Comparison of ENCODE assay signal across 35 cellular contexts in genomic region chr3:110126065-110126464, GRCh38.
A peak's percentile ranks its signal among the peaks of the same experiment; 100 is the strongest.
DNase-seq lines count a peak whose midpoint lies in the region; ATAC-seq and TF ChIP-seq lines count a peak whose summit lies in the region.
"Had no signal": no experiment of that assay in that cellular context is flagged by ENCODE, and none has a peak within 500 bp of the region (broad histone marks: within the 10 kb centered on the region; RNA-seq: fewer than 3 reads in every experiment).

No MANE protein-coding gene starts in this region.

- H3K27ac Mint-ChIP-seq in naive thymus-derived CD4-positive, alpha-beta T cell, result no peak overlapping the region
- H3K27ac Mint-ChIP-seq: activated naive CD8-positive, alpha-beta T cell treated with anti-CD3 and anti-CD28 coated beads, Interleukin-2, amount 50 U/mL, for 24 hours; CD4-positive, alpha-beta T cell; mesothelial cell of epicardium; stimulated activated memory B cell treated with anti-CD40 and anti-IgM and Interleukin-4, amounts not matched to agents 10 μg/mL and 1 μg/mL and 100 μg/mL, for 72 hours had no signal

- no peak overlapping the region for H2AFZ ChIP-seq in SK-N-SH (ENCODE audit: low read depth)

- peak; percentile 54 for DNase-seq in Right ventricle myocardium inferior (ENCODE audit: missing footprints)
- DNase-seq in left cardiac atrium, result no peak
- peak; percentile 12 for DNase-seq in brain microvascular endothelial cell
- DNase-seq in left lung, result peak; percentile 63
- no peak for DNase-seq in naive thymus-derived CD4-positive, alpha-beta T cell
- DNase-seq in ureter (ENCODE audit: low spot score), result no peak
- no peak for DNase-seq in SK-N-SH
- DNase-seq: activated CD4-positive, alpha-beta T cell treated with anti-CD3 and anti-CD28 coated beads for 4 hours; activated naive CD8-positive, alpha-beta T cell treated with anti-CD3 and anti-CD28 coated beads, Interleukin-2, amount 50 U/mL, for 24 hours; activated T-cell treated with anti-CD3 and anti-CD28 coated beads, Interleukin-2, amount 50 U/mL, for 4 hours; AML-193; CD4-positive, alpha-beta T cell; colonic mucosa; effector CD8-positive, alpha-beta T cell; erythroblast; foreskin keratinocyte; heart right ventricle; left colon; MM.1S; naive B cell; NCI-H1417; NCI-H2029 treated with DMSO at 0.1 percent for 48 hours; NCI-H446 treated with DMSO at 0.1 percent for 48 hours; occipital lobe; psoas muscle; sigmoid colon; stimulated activated CD4-positive, alpha-beta T cell treated with anti-CD3 and anti-CD28 coated beads, Interleukin-4, amount 100 ng/mL, for 4 hours; T-helper 2 cell had no signal

- 77% methylated on average over 9 of the region's 10 CpGs for WGBS in SK-N-SH (ENCODE audit: low lambda C conversion rate)

- no peaks in the 10 kb centered on the region for H4K20me1 ChIP-seq in SK-N-SH (ENCODE audit: insufficient read depth)

- no peak overlapping the region for H3K4me3 Mint-ChIP-seq in naive thymus-derived CD4-positive, alpha-beta T cell
- H3K4me3 Mint-ChIP-seq: activated naive CD8-positive, alpha-beta T cell treated with anti-CD3 and anti-CD28 coated beads, Interleukin-2, amount 50 U/mL, for 24 hours; activated T-cell treated with anti-CD3 and anti-CD28 coated beads, Interleukin-2, amount 50 U/mL, for 4 hours; CD4-positive, alpha-beta T cell; mesothelial cell of epicardium; naive B cell; stimulated activated memory B cell treated with anti-CD40 and anti-IgM and Interleukin-4, amounts not matched to agents 10 μg/mL and 1 μg/mL and 100 μg/mL, for 72 hours had no signal

- no peak overlapping the region for H3K4me3 ChIP-seq in brain microvascular endothelial cell (ENCODE audit: low read depth, low read length)
- H3K4me3 ChIP-seq in left lung, result no peak overlapping the region
- H3K4me3 ChIP-seq in naive thymus-derived CD4-positive, alpha-beta T cell (ENCODE audit: low read length), result no peak overlapping the region
- H3K4me3 ChIP-seq in SK-N-SH (ENCODE audit: low read depth in 2 of 2, low read length in 1 of 2), result no peak overlapping the region
- H3K4me3 ChIP-seq: breast epithelium, colonic mucosa, HAP-1, heart right ventricle, K562, psoas muscle, sigmoid colon, vagina had no signal

- H3K9ac ChIP-seq in SK-N-SH, result no peak overlapping the region

- H3F3A ChIP-seq in SK-N-SH (replicated peaks; ENCODE audit: insufficient read depth), result no peaks in the 10 kb centered on the region

- H3K9me3 Mint-ChIP-seq in naive thymus-derived CD4-positive, alpha-beta T cell, result peaks cover 0 to 5% (median 2%) of the 10 kb centered on the region in 11 donors
- H3K9me3 Mint-ChIP-seq: activated naive CD8-positive, alpha-beta T cell treated with anti-CD3 and anti-CD28 coated beads, Interleukin-2, amount 50 U/mL, for 24 hours; activated T-cell treated with anti-CD3 and anti-CD28 coated beads, Interleukin-2, amount 50 U/mL, for 4 hours had no signal

- H3K36me3 ChIP-seq in brain microvascular endothelial cell (replicated peaks) (no peaks in the 10 kb centered on the region), left lung (no peaks in the 10 kb centered on the region), SK-N-SH (replicated peaks in 1 of 2; ENCODE audit: control insufficient read depth in 1 of 2, insufficient read depth in 2 of 2, low read length in 1 of 2) (no peaks in the 10 kb centered on the region)
- no peaks in the 10 kb centered on the region for H3K36me3 ChIP-seq in naive thymus-derived CD4-positive, alpha-beta T cell (ENCODE audit: control insufficient read depth in 2 of 3, insufficient read depth in 3 of 3, low read length in 3 of 3)
- H3K36me3 ChIP-seq: breast epithelium, colonic mucosa, HAP-1, heart right ventricle, sigmoid colon, vagina had no signal

- no peak for ATAC-seq in Right ventricle myocardium inferior
- ATAC-seq in left cardiac atrium, result no peak
- peak; percentile 98 for ATAC-seq in left lung
- ATAC-seq in GM18520 (IDR thresholded peaks at IDR 0.05; ENCODE audit: unreplicated experiment), result no peak
- ATAC-seq in naive thymus-derived CD4-positive, alpha-beta T cell, result no peak
- ATAC-seq: activated naive CD8-positive, alpha-beta T cell treated with anti-CD3 and anti-CD28 coated beads, Interleukin-2, amount 50 U/mL, for 24 hours; activated T-cell treated with anti-CD3 and anti-CD28 coated beads, Interleukin-2, amount 50 U/mL, for 4 hours; foreskin keratinocyte; heart right ventricle; K562; left colon; psoas muscle; stimulated activated memory B cell treated with anti-CD40 and anti-IgM and Interleukin-4, amounts not matched to agents 10 μg/mL and 1 μg/mL and 100 μg/mL, for 72 hours had no signal

- in situ Hi-C loops in brain microvascular endothelial cell (cut with HindIII; ENCODE audit: low pct_ligation_motif_present, low sequenced_read_pairs), result no loop called here

- H3K79me2 ChIP-seq in SK-N-SH (ENCODE audit: insufficient read depth), result no peaks in the 10 kb centered on the region

- TF ChIP-seq RAD21 in SK-N-SH (IDR thresholded peaks at IDR 0.05; ENCODE audit: low read length), result no peak

- no peaks in the 10 kb centered on the region; the same call in 1 of the 2 replicates for H3K9me2 ChIP-seq in SK-N-SH

- no peaks in the 10 kb centered on the region for H3K36me3 Mint-ChIP-seq in naive thymus-derived CD4-positive, alpha-beta T cell
- H3K36me3 Mint-ChIP-seq: mesothelial cell of epicardium; naive B cell; stimulated activated memory B cell treated with anti-CD40 and anti-IgM and Interleukin-4, amounts not matched to agents 10 μg/mL and 1 μg/mL and 100 μg/mL, for 72 hours had no signal

- no peak overlapping the region for H3K4me2 ChIP-seq in SK-N-SH

- POLR2A ChIA-PET in naive thymus-derived CD4-positive, alpha-beta T cell (lab: Charles Lee), result no interaction called here
- POLR2A ChIA-PET in SK-N-SH (lab: Yijun Ruan, JAX), result no interaction called here

- intact Hi-C loops in Right ventricle myocardium inferior (cut with DNase I), result no loop called here
- intact Hi-C loops in left cardiac atrium (cut with DNase I), result no loop called here
- intact Hi-C loops in left lung (cut with DNase I), result no loop called here
- intact Hi-C loops in naive thymus-derived CD4-positive, alpha-beta T cell (cut with micrococcal nuclease), result no loop called here

- TF ChIP-seq EP300 in SK-N-SH (IDR thresholded peaks at IDR 0.05; ENCODE audit: borderline replicate concordance in 1 of 2, low read depth in 1 of 2, low read length in 1 of 2), result no peak

- peaks cover 0 to 4% (median 2%) of the 10 kb centered on the region in 5 donors for H3K27me3 Mint-ChIP-seq in naive thymus-derived CD4-positive, alpha-beta T cell
- H3K27me3 Mint-ChIP-seq: activated naive CD8-positive, alpha-beta T cell treated with anti-CD3 and anti-CD28 coated beads, Interleukin-2, amount 50 U/mL, for 24 hours; naive B cell; stimulated activated memory B cell treated with anti-CD40 and anti-IgM and Interleukin-4, amounts not matched to agents 10 μg/mL and 1 μg/mL and 100 μg/mL, for 72 hours had no signal

- no peaks in the 10 kb centered on the region for H3K4me1 Mint-ChIP-seq in naive thymus-derived CD4-positive, alpha-beta T cell
- H3K4me1 Mint-ChIP-seq: activated naive CD8-positive, alpha-beta T cell treated with anti-CD3 and anti-CD28 coated beads, Interleukin-2, amount 50 U/mL, for 24 hours; mesothelial cell of epicardium; naive B cell; stimulated activated memory B cell treated with anti-CD40 and anti-IgM and Interleukin-4, amounts not matched to agents 10 μg/mL and 1 μg/mL and 100 μg/mL, for 72 hours had no signal

- TF ChIP-seq CTCF in brain microvascular endothelial cell (IDR thresholded peaks at IDR 0.05; ENCODE audit: low read depth, low read length, missing control alignments), result no peak
- no peak for TF ChIP-seq CTCF in left lung (IDR thresholded peaks at IDR 0.05)
- TF ChIP-seq CTCF in SK-N-SH (IDR thresholded peaks at IDR 0.05), result no peak

- H3K27ac ChIP-seq in brain microvascular endothelial cell (no peak overlapping the region), left lung (no peak overlapping the region), SK-N-SH (ENCODE audit: low read depth in 2 of 2, low read length in 1 of 2) (no peak overlapping the region)
- H3K27ac ChIP-seq in naive thymus-derived CD4-positive, alpha-beta T cell (ENCODE audit: low read depth, low read length), result no peak overlapping the region
- H3K27ac ChIP-seq: breast epithelium, colonic mucosa, foreskin keratinocyte, heart right ventricle, psoas muscle, sigmoid colon, vagina had no signal

- H3K4me1 ChIP-seq in left lung (no peaks in the 10 kb centered on the region), SK-N-SH (ENCODE audit: control insufficient read depth in 1 of 2, insufficient read depth in 2 of 2, low read depth in 1 of 2, low read length in 1 of 2) (no peaks in the 10 kb centered on the region)
- no peaks in the 10 kb centered on the region for H3K4me1 ChIP-seq in naive thymus-derived CD4-positive, alpha-beta T cell (ENCODE audit: control insufficient read depth in 2 of 2, insufficient read depth in 2 of 2, low read length in 2 of 2)
- H3K4me1 ChIP-seq: breast epithelium, colonic mucosa, foreskin keratinocyte, HAP-1, heart right ventricle, psoas muscle, sigmoid colon, vagina had no signal

- CTCF ChIA-PET in naive thymus-derived CD4-positive, alpha-beta T cell (lab: Charles Lee), result no interaction called here
- CTCF ChIA-PET in SK-N-SH (lab: Yijun Ruan, JAX), result no interaction called here

- H3K9me3 ChIP-seq in left lung (peaks cover 0 to 6% of the 10 kb centered on the region in 2 donors), SK-N-SH (no peaks in the 10 kb centered on the region)
- H3K9me3 ChIP-seq in naive thymus-derived CD4-positive, alpha-beta T cell (ENCODE audit: control insufficient read depth in 2 of 3, low read length in 3 of 3), result no peaks in the 10 kb centered on the region
- H3K9me3 ChIP-seq: colonic mucosa, HAP-1, sigmoid colon, vagina had no signal

- no peaks in the 10 kb centered on the region for H3K27me3 ChIP-seq in brain microvascular endothelial cell (replicated peaks)
- no peaks in the 10 kb centered on the region for H3K27me3 ChIP-seq in left lung
- H3K27me3 ChIP-seq in naive thymus-derived CD4-positive, alpha-beta T cell (ENCODE audit: control insufficient read depth in 2 of 2, insufficient read depth in 2 of 2, low read length in 2 of 2), result no peaks in the 10 kb centered on the region
- H3K27me3 ChIP-seq in SK-N-SH (ENCODE audit: insufficient read depth), result no peaks in the 10 kb centered on the region
- H3K27me3 ChIP-seq: breast epithelium, colonic mucosa, foreskin keratinocyte, heart right ventricle, sigmoid colon, vagina had no signal

TF ChIP-seq in SK-N-SH, 30 proteins besides CTCF, POLR2A, EP300 and RAD21:
- no peak for TF ChIP-seq RCOR1 (IDR thresholded peaks at IDR 0.05; ENCODE audit: low read length)
- no peak for TF ChIP-seq RFX5 (IDR thresholded peaks at IDR 0.05; ENCODE audit: low read length)
- no peak for TF ChIP-seq RXRA (IDR thresholded peaks at IDR 0.05; ENCODE audit: borderline replicate concordance, low read depth)
- no peak for TF ChIP-seq TCF12 (IDR thresholded peaks at IDR 0.05)
- TF ChIP-seq SIN3A (IDR thresholded peaks at IDR 0.05; ENCODE audit: borderline replicate concordance, low read depth, low read length), result no peak
TF ChIP-seq in SK-N-SH: peak in this region for 0.

Comparison
In these comparisons a context has a peak if more than half of its experiments do, and no peak if none do; other contexts are left out.
1. DNase-seq: peak in Right ventricle myocardium inferior (single experiment), brain microvascular endothelial cell (single experiment) and left lung (2 of 2); none in left cardiac atrium (single experiment), naive thymus-derived CD4-positive, alpha-beta T cell (0 of 9), ureter (single experiment) and SK-N-SH (single experiment).